20 cellular contexts compared by ENCODE assay signal in genomic region chr7:22554184-22554583, GRCh38. TPM values are rescaled to one million over a fixed set of nuclear protein-coding genes. Genes with fewer than 3 reads are reported as not detected.
DNase-seq lines count a peak whose midpoint lies in the region; ATAC-seq and TF ChIP-seq lines count a peak whose summit lies in the region.
"Had no signal": no experiment of that assay in that cellular context is flagged by ENCODE, and none has a peak within 500 bp of the region (broad histone marks: within the 10 kb centered on the region; RNA-seq: fewer than 3 reads in every experiment).

No MANE protein-coding gene starts in this region.

- H3K9ac ChIP-seq in BLaER1, result no peak overlapping the region
- no peak overlapping the region for H3K9ac ChIP-seq in OCI-LY3 (ENCODE audit: low read length)
- no peak overlapping the region for H3K9ac ChIP-seq in GM23248

- WGBS in sigmoid colon, 2 donors, result 80 to 93% methylated on average over 5 of the region's 5 CpGs
- 67 to 69% methylated on average over 5 of the region's 5 CpGs for WGBS in GM23248 (ENCODE audit: low coverage in 1 of 2, low lambda C conversion rate in 2 of 2, missing lambda C conversion rate in 2 of 2), 2 experiments
- 86% methylated on average over 5 of the region's 5 CpGs for WGBS in hepatocyte (ENCODE audit: low lambda C conversion rate, missing lambda C conversion rate)

- DNase-seq in left lobe of liver (ENCODE audit: low spot score) (peak; percentile 10), sigmoid colon (peak; percentile 14), GM23248 (no peak), hepatocyte (ENCODE audit: low spot score) (no peak)
- no peak for DNase-seq in effector CD4-positive, alpha-beta T cell
- DNase-seq: Caco-2; CD4-positive, CD25-positive, alpha-beta regulatory T cell; CD8-positive, alpha-beta T cell; DMS 273 treated with DMSO at 0.1 percent for 48 hours; DMS79; EL; GDM1; HFFc6 had no signal

- no peak overlapping the region for H3K4me3 ChIP-seq in BLaER1
- no peak overlapping the region for H3K4me3 ChIP-seq in OCI-LY3 (ENCODE audit: low read length)
- no peak overlapping the region for H3K4me3 ChIP-seq in sigmoid colon
- no peak overlapping the region for H3K4me3 ChIP-seq in GM23248
- no peak overlapping the region for H3K4me3 ChIP-seq in hepatocyte
- H3K4me3 ChIP-seq: GM12878, GM23338, HAP-1 had no signal

- H2AFZ ChIP-seq in OCI-LY3 (ENCODE audit: low read depth, low read length), result no peak overlapping the region
- no peak overlapping the region for H2AFZ ChIP-seq in GM23248
- no peak overlapping the region for H2AFZ ChIP-seq in hepatocyte
- H2AFZ ChIP-seq: GM23338 had no signal

- TF ChIP-seq EP300 in sigmoid colon (IDR thresholded peaks at IDR 0.05), result no peak

- TF ChIP-seq CTCF in OCI-LY3 (IDR thresholded peaks at IDR 0.05; ENCODE audit: low read depth, low read length) (no peak), sigmoid colon (IDR thresholded peaks at IDR 0.05) (no peak), hepatocyte (IDR thresholded peaks at IDR 0.05; ENCODE audit: poor library complexity) (no peak)

- intact Hi-C loops in sigmoid colon (cut with DNase I), result no loop called here

- peak overlapping the region; percentile 54; the same call in 1 of the 2 replicates for H3K4me2 ChIP-seq in BLaER1
- no peak overlapping the region for H3K4me2 ChIP-seq in OCI-LY3 (ENCODE audit: low read length)
- no peak overlapping the region for H3K4me2 ChIP-seq in GM23248 (ENCODE audit: unreplicated experiment)
- no peak overlapping the region for H3K4me2 ChIP-seq in hepatocyte
- H3K4me2 ChIP-seq: GM23338 had no signal

- no peak for TF ChIP-seq POLR2A in sigmoid colon (IDR thresholded peaks at IDR 0.05)

- H3K27ac ChIP-seq in BLaER1, result no peak overlapping the region
- peak overlapping the region; percentile 6; the same call in 1 of the 2 replicates for H3K27ac ChIP-seq in OCI-LY3 (ENCODE audit: low read length)
- no peak overlapping the region for H3K27ac ChIP-seq in sigmoid colon
- H3K27ac ChIP-seq in GM23248, result no peak overlapping the region
- no peak overlapping the region for H3K27ac ChIP-seq in hepatocyte
- H3K27ac ChIP-seq: C4-2B had no signal

- H3K4me1 ChIP-seq in BLaER1, result peaks cover 90% of the 10 kb centered on the region
- H3K4me1 ChIP-seq in OCI-LY3 (ENCODE audit: low read length), result peaks cover 70% of the 10 kb centered on the region
- peaks cover 0 to 12% (median 10%) of the 10 kb centered on the region in 4 donors for H3K4me1 ChIP-seq in sigmoid colon
- no peaks in the 10 kb centered on the region for H3K4me1 ChIP-seq in GM23248 (ENCODE audit: insufficient read depth)
- H3K4me1 ChIP-seq in hepatocyte (ENCODE audit: insufficient read depth), result peaks cover 4% of the 10 kb centered on the region
- H3K4me1 ChIP-seq: Caco-2, HAP-1 had no signal

- in situ Hi-C loops in GM23248 (cut with MboI), result loop anchor here (10.0 kb wide), 1 partner anchor 501 kb away; no protein-coding TSS in a partner anchor

- H3K9me2 ChIP-seq in GM23248 (ENCODE audit: insufficient read depth) (no peaks in the 10 kb centered on the region), hepatocyte (replicated peaks; ENCODE audit: insufficient read depth) (no peaks in the 10 kb centered on the region)

- no peak for ATAC-seq in left lobe of liver
- ATAC-seq: CD8-positive, alpha-beta T cell; GM12878; GM23338 had no signal

- no peaks in the 10 kb centered on the region for H3F3A ChIP-seq in GM23248 (ENCODE audit: insufficient read depth)

- no peaks in the 10 kb centered on the region for H3K27me3 ChIP-seq in BLaER1
- H3K27me3 ChIP-seq in OCI-LY3 (ENCODE audit: low read depth, low read length), result no peaks in the 10 kb centered on the region
- peaks cover 4 to 15% (median 12%) of the 10 kb centered on the region in 3 donors for H3K27me3 ChIP-seq in sigmoid colon
- peaks cover 11% of the 10 kb centered on the region; the same call in 1 of the 2 replicates for H3K27me3 ChIP-seq in GM23248 (replicated peaks; ENCODE audit: insufficient read depth)
- H3K27me3 ChIP-seq in hepatocyte, result peaks cover 25% of the 10 kb centered on the region

- H3K36me3 ChIP-seq in BLaER1, result no peaks in the 10 kb centered on the region
- peaks cover 34% of the 10 kb centered on the region for H3K36me3 ChIP-seq in OCI-LY3 (replicated peaks; ENCODE audit: low read depth, low read length)
- no peaks in the 10 kb centered on the region for H3K36me3 ChIP-seq in sigmoid colon
- H3K36me3 ChIP-seq in GM23248 (ENCODE audit: low read depth), result no peaks in the 10 kb centered on the region
- H3K36me3 ChIP-seq in hepatocyte (replicated peaks; ENCODE audit: insufficient read depth, low read depth), result no peaks in the 10 kb centered on the region
- H3K36me3 ChIP-seq: HAP-1 had no signal

- H3K9me3 ChIP-seq in BLaER1 (0 out of 2 replicates have a peak, but pooled peaks cover 3% of the 10 kb centered on the region), OCI-LY3 (ENCODE audit: insufficient read depth, low read length) (no peaks in the 10 kb centered on the region), sigmoid colon (no peaks in the 10 kb centered on the region), GM23248 (ENCODE audit: low read depth) (no peaks in the 10 kb centered on the region), hepatocyte (ENCODE audit: low read depth) (no peaks in the 10 kb centered on the region)
- H3K9me3 ChIP-seq: Caco-2, HAP-1 had no signal

- H3K79me2 ChIP-seq in OCI-LY3 (ENCODE audit: low read length) (peaks cover 32% of the 10 kb centered on the region), GM23248 (ENCODE audit: insufficient read depth) (no peaks in the 10 kb centered on the region), hepatocyte (no peaks in the 10 kb centered on the region)

- H4K20me1 ChIP-seq in BLaER1 (no peaks in the 10 kb centered on the region), OCI-LY3 (ENCODE audit: insufficient read depth, low read length) (peaks cover 5% of the 10 kb centered on the region), GM23248 (ENCODE audit: insufficient read depth) (no peaks in the 10 kb centered on the region), hepatocyte (ENCODE audit: insufficient read depth, poor library complexity, severe bottlenecking) (no peaks in the 10 kb centered on the region)

RNA-seq across cellular contexts. Expression of gene STEAP1B, which starts 54.2 kb away (rescaled TPM):
- total RNA-seq in left lobe of liver, result not detected
- total RNA-seq in sigmoid colon, result 1 to 10 TPM in 2 of 4 donors, under 1 TPM in 1, not detected in 1; 0.33 to 2.1 (median 1.4) TPM
- polyA plus RNA-seq in sigmoid colon, result 1 to 10 TPM in 2 of 3 donors, under 1 TPM in 1; 0.69 to 1.6 (median 1.2) TPM
- total RNA-seq in GM23248 (2014; rRNA removed; shearing (Covaris generic)), result 31.6 and 45.1 TPM in 2 replicates
- 24.9 and 27.7 TPM in 2 replicates for polyA plus RNA-seq in GM23248 (2016; fragmentation: Nextera tagmentation; extraction: Ambion mirVana)
- total RNA-seq in hepatocyte, result 0.36 TPM in 1 of 2 replicates, not detected in the other
- polyA plus RNA-seq in hepatocyte, result 0.16 and 0.35 TPM in 2 replicates
- total RNA-seq: A172; CD4-positive, CD25-positive, alpha-beta regulatory T cell; CD8-positive, alpha-beta T cell; GM12878 had no signal
- polyA plus RNA-seq: CD4-positive, CD25-positive, alpha-beta regulatory T cell had no signal

Comparison
In these comparisons a context has a peak if more than half of its experiments do, and no peak if none do; other contexts are left out.
1. DNase-seq: peak in left lobe of liver (single experiment) and sigmoid colon (single experiment); none in GM23248 (single experiment), hepatocyte (single experiment) and effector CD4-positive, alpha-beta T cell (single experiment).
2. RNA of gene STEAP1B, which starts 54.2 kb away (total RNA-seq): 31.6 to 45.1 TPM in GM23248; 0.33 to 2.1 TPM in sigmoid colon, not detected in left lobe of liver (single experiment) and 0.36 TPM in hepatocyte; every median in the first group is over 10 times any median in the second.